Comparison of ENCODE assay signal across 27 cellular contexts in genomic region chr19:22261596-22261995, GRCh38. TPM values are rescaled to one million over a fixed set of nuclear protein-coding genes. Genes with fewer than 3 reads are reported as not detected.
DNase-seq lines count a peak whose midpoint lies in the region; ATAC-seq and TF ChIP-seq lines count a peak whose summit lies in the region.
"Had no signal": no experiment of that assay in that cellular context is flagged by ENCODE, and none has a peak within 500 bp of the region (broad histone marks: within the 10 kb centered on the region; RNA-seq: fewer than 3 reads in every experiment).

No MANE protein-coding gene starts in this region.

- H3K27ac ChIP-seq in esophagus muscularis mucosa (replicated peaks in 1 of 4) (no peak overlapping the region), osteoblast (ENCODE audit: low read depth, low read length) (no peak overlapping the region), suprapubic skin (no peak overlapping the region)
- H3K27ac ChIP-seq: BLaER1 had no signal

- intact Hi-C loops in esophagus muscularis mucosa (cut with DNase I), result no loop called here

- TF ChIP-seq EP300 in esophagus muscularis mucosa (IDR thresholded peaks at IDR 0.05), result no peak
- TF ChIP-seq EP300 in suprapubic skin (IDR thresholded peaks at IDR 0.05), result no peak

- no peaks in the 10 kb centered on the region for H3K79me2 ChIP-seq in osteoblast (ENCODE audit: insufficient read depth, low read length)

- H3K27me3 Mint-ChIP-seq in stimulated activated memory B cell treated with anti-CD40 and anti-IgM and Interleukin-4, amounts not matched to agents 10 μg/mL and 1 μg/mL and 100 μg/mL, for 72 hours, result no peaks in the 10 kb centered on the region
- no peaks in the 10 kb centered on the region for H3K27me3 Mint-ChIP-seq in T-helper 17 cell
- H3K27me3 Mint-ChIP-seq: CD4-positive, alpha-beta memory T cell; CD4-positive, CD25-positive, alpha-beta regulatory T cell; CD8-positive, alpha-beta memory T cell had no signal

- H3K27me3 ChIP-seq in esophagus muscularis mucosa (peaks cover 0 to 12% (median 0%) of the 10 kb centered on the region in 4 donors), osteoblast (ENCODE audit: insufficient read depth, low read length) (no peaks in the 10 kb centered on the region), suprapubic skin (no peaks in the 10 kb centered on the region)
- H3K27me3 ChIP-seq: BE2C, BLaER1 had no signal

- H3K4me3 ChIP-seq in esophagus muscularis mucosa, result no peak overlapping the region
- H3K4me3 ChIP-seq in osteoblast (ENCODE audit: insufficient read depth, low read length), result no peak overlapping the region
- H3K4me3 ChIP-seq in suprapubic skin, result no peak overlapping the region
- H3K4me3 ChIP-seq: BLaER1, GM12878 had no signal

- H3K36me3 ChIP-seq in esophagus muscularis mucosa (no peaks in the 10 kb centered on the region), osteoblast (ENCODE audit: insufficient read depth, low read length) (no peaks in the 10 kb centered on the region), suprapubic skin (no peaks in the 10 kb centered on the region)
- H3K36me3 ChIP-seq: BE2C, BLaER1 had no signal

- WGBS in esophagus muscularis mucosa, result 9% methylated on average over 7 of the region's 37 CpGs
- whole genome bisulfite sequencing in suprapubic skin, result 26% methylated on average over 3 of the region's 37 CpGs

- H3K4me1 ChIP-seq in esophagus muscularis mucosa (no peaks in the 10 kb centered on the region), osteoblast (ENCODE audit: insufficient read depth, low read length) (no peaks in the 10 kb centered on the region), suprapubic skin (no peaks in the 10 kb centered on the region)
- H3K4me1 ChIP-seq: BE2C had no signal

- no peaks in the 10 kb centered on the region for H4K20me1 ChIP-seq in osteoblast (ENCODE audit: insufficient read depth, low read length)
- H4K20me1 ChIP-seq: BLaER1 had no signal

- DNase-seq in esophagus muscularis mucosa (ENCODE audit: extremely low spot score) (peak; percentile 26), osteoblast (ENCODE audit: insufficient read length, low spot score, missing footprints) (peak; percentile 27), suprapubic skin (ENCODE audit: low spot score in 2 of 2) (no peak), T-helper 17 cell (no peak)
- DNase-seq: 8988T; ACHN; BE2C; C1 segment of cervical spinal cord; CD4-positive, alpha-beta memory T cell; CD4-positive, CD25-positive, alpha-beta regulatory T cell; CD8-positive, alpha-beta memory T cell; COR-L47; DMS 273 treated with DMSO at 0.1 percent for 48 hours; DMS153; DMS53; DMS79; DND-41; EL; GDM1 had no signal

- no peaks in the 10 kb centered on the region for H3K9me3 ChIP-seq in esophagus muscularis mucosa
- H3K9me3 ChIP-seq in osteoblast (ENCODE audit: low read depth, low read length), result peaks cover 3% of the 10 kb centered on the region
- H3K9me3 ChIP-seq in suprapubic skin, result peaks cover 19% of the 10 kb centered on the region
- H3K9me3 ChIP-seq in T-helper 17 cell (ENCODE audit: control insufficient read depth, low read length, poor library complexity, severe bottlenecking), result no peaks in the 10 kb centered on the region

- no peaks in the 10 kb centered on the region for H3K4me1 Mint-ChIP-seq in stimulated activated memory B cell treated with anti-CD40 and anti-IgM and Interleukin-4, amounts not matched to agents 10 μg/mL and 1 μg/mL and 100 μg/mL, for 72 hours
- H3K4me1 Mint-ChIP-seq in T-helper 17 cell, result no peaks in the 10 kb centered on the region
- H3K4me1 Mint-ChIP-seq: CD14-positive monocyte; CD4-positive, alpha-beta memory T cell; CD4-positive, CD25-positive, alpha-beta regulatory T cell; CD8-positive, alpha-beta memory T cell had no signal

- no peak overlapping the region for H3K27ac Mint-ChIP-seq in stimulated activated memory B cell treated with anti-CD40 and anti-IgM and Interleukin-4, amounts not matched to agents 10 μg/mL and 1 μg/mL and 100 μg/mL, for 72 hours
- no peak overlapping the region for H3K27ac Mint-ChIP-seq in T-helper 17 cell
- H3K27ac Mint-ChIP-seq: CD4-positive, alpha-beta memory T cell; CD4-positive, CD25-positive, alpha-beta regulatory T cell; CD8-positive, alpha-beta memory T cell had no signal

- TF ChIP-seq POLR2A in esophagus muscularis mucosa (IDR thresholded peaks at IDR 0.05; ENCODE audit: low read depth) (no peak), suprapubic skin (IDR thresholded peaks at IDR 0.05) (no peak)

- TF ChIP-seq CTCF in esophagus muscularis mucosa (IDR thresholded peaks at IDR 0.05) (no peak), osteoblast (IDR thresholded peaks at IDR 0.05; ENCODE audit: extremely low read depth, low read depth, low read length) (no peak), suprapubic skin (IDR thresholded peaks at IDR 0.05) (no peak)

- no peak overlapping the region for H3K4me3 Mint-ChIP-seq in stimulated activated memory B cell treated with anti-CD40 and anti-IgM and Interleukin-4, amounts not matched to agents 10 μg/mL and 1 μg/mL and 100 μg/mL, for 72 hours
- H3K4me3 Mint-ChIP-seq in T-helper 17 cell, result no peak overlapping the region
- H3K4me3 Mint-ChIP-seq: CD14-positive monocyte; CD4-positive, alpha-beta memory T cell; CD4-positive, CD25-positive, alpha-beta regulatory T cell; CD8-positive, alpha-beta memory T cell had no signal

- H3K4me2 ChIP-seq in osteoblast (ENCODE audit: insufficient read depth, low read length), result no peak overlapping the region
- H3K4me2 ChIP-seq: BLaER1 had no signal

- peak; percentile 16 for ATAC-seq in stimulated activated memory B cell treated with anti-CD40 and anti-IgM and Interleukin-4, amounts not matched to agents 10 μg/mL and 1 μg/mL and 100 μg/mL, for 72 hours
- no peak for ATAC-seq in HG03442 (IDR thresholded peaks at IDR 0.05; ENCODE audit: unreplicated experiment)
- ATAC-seq in T-helper 17 cell, result no peak
- ATAC-seq: GM12878 had no signal

- H3K9me3 Mint-ChIP-seq in stimulated activated memory B cell treated with anti-CD40 and anti-IgM and Interleukin-4, amounts not matched to agents 10 μg/mL and 1 μg/mL and 100 μg/mL, for 72 hours, result peaks cover 16% of the 10 kb centered on the region

- no peak overlapping the region for H2AFZ ChIP-seq in osteoblast (ENCODE audit: low read length)

- H3K36me3 Mint-ChIP-seq in stimulated activated memory B cell treated with anti-CD40 and anti-IgM and Interleukin-4, amounts not matched to agents 10 μg/mL and 1 μg/mL and 100 μg/mL, for 72 hours, result no peaks in the 10 kb centered on the region
- no peaks in the 10 kb centered on the region for H3K36me3 Mint-ChIP-seq in T-helper 17 cell (ENCODE audit: low read depth)
- H3K36me3 Mint-ChIP-seq: CD14-positive monocyte; CD4-positive, alpha-beta memory T cell; CD4-positive, CD25-positive, alpha-beta regulatory T cell; CD8-positive, alpha-beta memory T cell had no signal

RNA-seq across cellular contexts. Expression of gene ZNF729, which starts 24.6 kb away (rescaled TPM):
- total RNA-seq in esophagus muscularis mucosa (not detected), osteoblast (not detected in 2 replicates), suprapubic skin (not detected), T-helper 17 cell (not detected)
- total RNA-seq: A673; CD4-positive, alpha-beta memory T cell; CD4-positive, CD25-positive, alpha-beta regulatory T cell; CD8-positive, alpha-beta memory T cell; Daoy; G401; GM12878 had no signal

Comparison
In these comparisons a context has a peak if more than half of its experiments do, and no peak if none do; other contexts are left out.
1. DNase-seq: peak in esophagus muscularis mucosa (single experiment) and osteoblast (single experiment); none in suprapubic skin (0 of 2) and T-helper 17 cell (0 of 3).